ENCODE assay signal across 8 cellular contexts in genomic region chr17:7686221-7687071, GRCh38. TPM values are rescaled to one million over a fixed set of nuclear protein-coding genes. Genes with fewer than 3 reads are reported as not detected.
DNase-seq lines count a peak whose midpoint lies in the region; ATAC-seq, FAIRE-seq and TF ChIP-seq lines count a peak whose summit lies in the region.

No MANE protein-coding gene starts in this region.

- intact Hi-C loops in left ventricle myocardium inferior (cut with micrococcal nuclease) = loop anchor here (5.0 kb wide), 1 partner anchor 54 kb away; the partner anchor contains the start of gene SHBG

- H3K27me3 ChIP-seq in left ventricle myocardium inferior (ENCODE audit: low read depth) = no peaks in the 10 kb centered on the region

- ATAC-seq in HG02623 (IDR thresholded peaks at IDR 0.05; ENCODE audit: unreplicated experiment) = peak; percentile 39

- no peaks in the 10 kb centered on the region for H3K9me3 ChIP-seq in left ventricle myocardium inferior (replicated peaks)

- DNase-seq in NCI-H1105 treated with DMSO at 0.1 percent for 48 hours (lab: John Stamatoyannopoulos, UW) (peak; percentile 96), T follicular helper cell (ENCODE audit: low read depth) (peak; percentile 69), left ventricle myocardium inferior (peak; percentile 76), pulmonary artery endothelial cell (ENCODE audit: low read depth, low spot score) (peak; percentile 39), urothelium cell line (ENCODE audit: low spot score) (peak; percentile 61)

- no peak for FAIRE-seq in urothelium cell line (lab: Jason Lieb, UNC)

- no peak for TF ChIP-seq CTCF in left ventricle myocardium inferior (IDR thresholded peaks at IDR 0.05; ENCODE audit: borderline replicate concordance)

- peaks cover 53% of the 10 kb centered on the region for H3K4me1 ChIP-seq in left ventricle myocardium inferior

- WGBS in adipose tissue, 3 donors = 0% methylated on average over 30 of the region's 30 CpGs

- H3K27ac ChIP-seq in adipose tissue (ENCODE audit: low read depth, low read length) (peak overlapping the region; percentile 98), left ventricle myocardium inferior (replicated peaks) (peak overlapping the region; percentile 99)

- H3K36me3 ChIP-seq in left ventricle myocardium inferior = peaks cover 6% of the 10 kb centered on the region

- H3K4me3 ChIP-seq in GM08714 (ENCODE audit: low read length) = peak overlapping the region; percentile 84
- peak overlapping the region; percentile 95 for H3K4me3 ChIP-seq in left ventricle myocardium inferior

RNA-seq across cellular contexts. Expression of gene TP53, which starts 0.8 kb away (rescaled TPM):
- 10 to 100 TPM; 13.5 to 17.8 (median 16.6) TPM for polyA plus RNA-seq in adipose tissue
- 11.7 TPM for total RNA-seq in left ventricle myocardium inferior
- total RNA-seq in pulmonary artery endothelial cell = 50.9 and 53.7 TPM in 2 replicates

RNA-seq across cellular contexts. Expression of gene WRAP53, which starts 1.8 kb away (rescaled TPM):
- polyA plus RNA-seq in adipose tissue = 1 to 10 TPM; 2.8 to 5.6 (median 5.0) TPM
- total RNA-seq in left ventricle myocardium inferior (4.7 TPM), pulmonary artery endothelial cell (9.6 and 13.7 TPM in 2 replicates)

RNA-seq across cellular contexts. Expression of gene EFNB3, which starts 18.6 kb away (rescaled TPM):
- 1 to 10 TPM in 1 of 3 donors, under 1 TPM in 2; 0.54 to 1.1 (median 0.89) TPM for polyA plus RNA-seq in adipose tissue
- total RNA-seq in left ventricle myocardium inferior (not detected), pulmonary artery endothelial cell (0.07 and 0.40 TPM in 2 replicates)

RNA-seq across cellular contexts. Expression of gene DNAH2, which starts 31.1 kb away (rescaled TPM):
- under 1 TPM; 0.03 to 0.79 (median 0.19) TPM for polyA plus RNA-seq in adipose tissue
- total RNA-seq in left ventricle myocardium inferior (0.33 TPM), pulmonary artery endothelial cell (under 0.01 and 0.07 TPM in 2 replicates)

RNA-seq across cellular contexts. Expression of gene ATP1B2, which starts 35.7 kb away (rescaled TPM):
- polyA plus RNA-seq in adipose tissue = 1 to 10 TPM in 2 of 3 donors, under 1 TPM in 1; 0.51 to 2.2 (median 1.5) TPM
- total RNA-seq in left ventricle myocardium inferior (2.8 TPM), pulmonary artery endothelial cell (not detected in 2 replicates)

Comparison
In these comparisons a context has a peak if more than half of its experiments do, and no peak if none do; other contexts are left out.
1. Peak in every context shown above with its lines: DNase-seq, ATAC-seq, H3K4me3 ChIP-seq and H3K27ac ChIP-seq.
2. DNase-seq: peak in every context shown above with its lines; median percentile 96 in NCI-H1105 treated with DMSO at 0.1 percent for 48 hours; 76 in left ventricle myocardium inferior; 69 in T follicular helper cell; 61 in urothelium cell line; 39 in pulmonary artery endothelial cell.